1 cellular context compared by ENCODE assay signal in the genomic region with DNA sequence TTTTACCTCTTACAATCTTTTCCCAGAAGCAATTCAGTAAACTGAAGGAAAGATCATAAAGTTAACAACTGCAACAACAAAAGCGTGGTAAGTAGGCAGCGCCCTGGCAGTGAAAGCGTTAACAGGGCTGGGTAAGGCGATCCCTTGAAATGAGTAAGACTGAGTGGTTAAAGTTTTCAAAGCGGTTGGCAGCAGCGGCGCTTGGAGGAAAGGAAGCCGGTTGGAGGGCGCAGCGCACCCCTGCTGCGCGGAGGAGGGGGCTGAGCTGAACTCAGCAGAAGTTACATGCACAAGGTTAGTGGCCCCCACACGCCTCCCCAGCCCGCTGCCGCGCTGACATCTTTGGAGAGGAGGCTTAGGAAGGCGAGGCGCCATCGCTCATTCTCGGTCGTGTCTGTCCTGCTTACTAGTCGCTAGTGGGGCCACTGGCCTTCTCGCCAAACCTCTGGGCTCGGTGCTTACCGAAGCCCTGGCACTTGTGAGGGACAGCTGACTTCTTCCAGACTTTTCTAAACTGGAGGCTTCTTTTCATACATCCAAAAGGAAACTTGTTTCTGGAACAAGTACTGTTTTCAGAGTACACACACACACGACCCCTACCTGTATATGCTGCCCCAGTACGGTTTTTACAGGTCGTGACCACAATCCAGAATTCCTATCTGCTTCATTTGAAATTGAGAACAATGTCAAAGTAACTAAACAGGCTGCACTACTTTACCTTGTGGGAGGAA.
TF ChIP-seq lines count a peak whose summit lies in the region.

Gene SH3RF2, plus strand, starts transcription at position 178 of the 731 bp plus-strand sequence. CDS start 1,351 bp downstream, outside the sequence.

TF ChIP-seq in HepG2, 621 proteins besides CTCF, POLR2A, EP300 and RAD21 (continued from another document and continues in another):
- TF ChIP-seq MLX (CRISPR knock-in tag; IDR thresholded peaks at IDR 0.05) (peak; percentile 32; the same call in 1 of the 2 replicates), ZSCAN20 (CRISPR knock-in tag; IDR thresholded peaks at IDR 0.05; ENCODE audit: borderline replicate concordance) (peak; percentile 31; the same call in 1 of the 2 replicates), MEF2D (CRISPR knock-in tag; IDR thresholded peaks at IDR 0.05) (peak; percentile 61; the same call in 1 of the 2 replicates), FOSL2 (CRISPR knock-in tag; IDR thresholded peaks at IDR 0.05) (peak; percentile 81), POLR2AphosphoS5 (IDR thresholded peaks at IDR 0.05; ENCODE audit: low read depth, low read length) (peak; percentile 39), ZNF556 (CRISPR knock-in tag; IDR thresholded peaks at IDR 0.05; ENCODE audit: borderline replicate concordance) (peak; percentile 65; the same call in 1 of the 2 replicates), NR2F6 (IDR thresholded peaks at IDR 0.05) (peak; percentile 9; the same call in 1 of the 2 replicates), NR2F6 (CRISPR knock-in tag; IDR thresholded peaks at IDR 0.05) (peak; percentile 29; the same call in 1 of the 2 replicates), NONO (IDR thresholded peaks at IDR 0.05) (no peak), NONO (CRISPR knock-in tag; conservative IDR thresholded peaks at IDR 0.05) (0 out of 2 replicates have a peak, but pooled peaks have one; percentile 32), GPN1 (CRISPR knock-in tag; IDR thresholded peaks at IDR 0.05; ENCODE audit: borderline replicate concordance) (no peak), POLR2G (IDR thresholded peaks at IDR 0.05; ENCODE audit: low read depth, low read length) (peak; percentile 80), MTA3 (CRISPR knock-in tag; IDR thresholded peaks at IDR 0.05) (no peak), SIN3B (IDR thresholded peaks at IDR 0.05; ENCODE audit: low read length) (no peak), ZBTB38 (CRISPR knock-in tag; IDR thresholded peaks at IDR 0.05) (peak; percentile 54; the same call in 1 of the 2 replicates), ZNF430 (CRISPR knock-in tag; IDR thresholded peaks at IDR 0.05) (no peak), MBNL3 (CRISPR knock-in tag; conservative IDR thresholded peaks at IDR 0.05) (no peak), ZNF260 (CRISPR knock-in tag; IDR thresholded peaks at IDR 0.05; ENCODE audit: borderline replicate concordance, low read depth) (no peak), ARHGAP35 (CRISPR knock-in tag; IDR thresholded peaks at IDR 0.05; ENCODE audit: borderline replicate concordance) (peak; percentile 31; the same call in 1 of the 2 replicates), TCF7 (IDR thresholded peaks at IDR 0.05; ENCODE audit: low read depth) (no peak), PHF20 (CRISPR knock-in tag; IDR thresholded peaks at IDR 0.05) (peak; percentile 31; the same call in 1 of the 2 replicates), KAT7 (CRISPR knock-in tag; IDR thresholded peaks at IDR 0.05; ENCODE audit: borderline replicate concordance) (peak; percentile 70; the same call in 1 of the 2 replicates), THAP11 (CRISPR knock-in tag; IDR thresholded peaks at IDR 0.05) (peak; percentile 54), ZBTB42 (CRISPR knock-in tag; IDR thresholded peaks at IDR 0.05) (0 out of 2 replicates have a peak, but pooled peaks have one; percentile 45), ZBTB33 (CRISPR knock-in tag; IDR thresholded peaks at IDR 0.05) (no peak), NFKB2 (CRISPR knock-in tag; IDR thresholded peaks at IDR 0.05; ENCODE audit: borderline replicate concordance) (no peak; the same call in 1 of the 2 replicates), HDAC2 (CRISPR knock-in tag; IDR thresholded peaks at IDR 0.05) (peak; percentile 82; the same call in 1 of the 2 replicates), KDM4B (CRISPR knock-in tag; IDR thresholded peaks at IDR 0.05) (peak; percentile 57; the same call in 1 of the 2 replicates), HNRNPUL1 (IDR thresholded peaks at IDR 0.05; ENCODE audit: low read depth, low read length) (no peak), ZNF781 (CRISPR knock-in tag; IDR thresholded peaks at IDR 0.05; ENCODE audit: borderline replicate concordance, not compliant biosample characterization) (peak; percentile 78), ZNF83 (CRISPR knock-in tag; IDR thresholded peaks at IDR 0.05; ENCODE audit: borderline replicate concordance) (0 out of 2 replicates have a peak, but pooled peaks have one; percentile 83), HMGA1 (CRISPR knock-in tag; conservative IDR thresholded peaks at IDR 0.05) (no peak), NFE2L1 (CRISPR knock-in tag; IDR thresholded peaks at IDR 0.05; ENCODE audit: borderline replicate concordance) (no peak), ZNF20 (CRISPR knock-in tag; IDR thresholded peaks at IDR 0.05) (no peak), ZNF441 (CRISPR knock-in tag; IDR thresholded peaks at IDR 0.05; ENCODE audit: borderline replicate concordance) (no peak), ZIK1 (CRISPR knock-in tag; IDR thresholded peaks at IDR 0.05; ENCODE audit: borderline replicate concordance, low read depth) (no peak), KDM5B (CRISPR knock-in tag; IDR thresholded peaks at IDR 0.05; ENCODE audit: borderline replicate concordance) (peak; percentile 38; the same call in 1 of the 2 replicates), SMARCE1 (IDR thresholded peaks at IDR 0.05; ENCODE audit: borderline replicate concordance) (no peak), HNF4A (CRISPR knock-in tag; IDR thresholded peaks at IDR 0.05) (0 out of 2 replicates have a peak, but pooled peaks have one; percentile 20), ZNF850 (CRISPR knock-in tag; conservative IDR thresholded peaks at IDR 0.05) (0 out of 2 replicates have a peak, but pooled peaks have one; percentile 61), ZFY (CRISPR knock-in tag; IDR thresholded peaks at IDR 0.05) (0 out of 2 replicates have a peak, but pooled peaks have one; percentile 39), NCOA5 (CRISPR knock-in tag; IDR thresholded peaks at IDR 0.05) (no peak), KLF16 (CRISPR knock-in tag; IDR thresholded peaks at IDR 0.05) (peak in 1 of 2 experiments; percentile 57; a peak in 1 of 4 replicates), DMAP1 (CRISPR knock-in tag; IDR thresholded peaks at IDR 0.05) (peak; percentile 36; the same call in 1 of the 2 replicates)
- TF ChIP-seq, protein P1, sequence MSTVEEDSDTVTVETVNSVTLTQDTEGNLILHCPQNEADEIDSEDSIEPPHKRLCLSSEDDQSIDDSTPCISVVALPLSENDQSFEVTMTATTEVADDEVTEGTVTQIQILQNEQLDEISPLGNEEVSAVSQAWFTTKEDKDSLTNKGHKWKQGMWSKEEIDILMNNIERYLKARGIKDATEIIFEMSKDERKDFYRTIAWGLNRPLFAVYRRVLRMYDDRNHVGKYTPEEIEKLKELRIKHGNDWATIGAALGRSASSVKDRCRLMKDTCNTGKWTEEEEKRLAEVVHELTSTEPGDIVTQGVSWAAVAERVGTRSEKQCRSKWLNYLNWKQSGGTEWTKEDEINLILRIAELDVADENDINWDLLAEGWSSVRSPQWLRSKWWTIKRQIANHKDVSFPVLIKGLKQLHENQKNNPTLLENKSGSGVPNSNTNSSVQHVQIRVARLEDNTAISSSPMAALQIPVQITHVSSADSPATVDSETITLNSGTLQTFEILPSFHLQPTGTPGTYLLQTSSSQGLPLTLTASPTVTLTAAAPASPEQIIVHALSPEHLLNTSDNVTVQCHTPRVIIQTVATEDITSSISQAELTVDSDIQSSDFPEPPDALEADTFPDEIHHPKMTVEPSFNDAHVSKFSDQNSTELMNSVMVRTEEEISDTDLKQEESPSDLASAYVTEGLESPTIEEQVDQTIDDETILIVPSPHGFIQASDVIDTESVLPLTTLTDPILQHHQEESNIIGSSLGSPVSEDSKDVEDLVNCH (CRISPR knock-in tag; IDR thresholded peaks at IDR 0.05), result no peak
- TF ChIP-seq, protein P2, sequence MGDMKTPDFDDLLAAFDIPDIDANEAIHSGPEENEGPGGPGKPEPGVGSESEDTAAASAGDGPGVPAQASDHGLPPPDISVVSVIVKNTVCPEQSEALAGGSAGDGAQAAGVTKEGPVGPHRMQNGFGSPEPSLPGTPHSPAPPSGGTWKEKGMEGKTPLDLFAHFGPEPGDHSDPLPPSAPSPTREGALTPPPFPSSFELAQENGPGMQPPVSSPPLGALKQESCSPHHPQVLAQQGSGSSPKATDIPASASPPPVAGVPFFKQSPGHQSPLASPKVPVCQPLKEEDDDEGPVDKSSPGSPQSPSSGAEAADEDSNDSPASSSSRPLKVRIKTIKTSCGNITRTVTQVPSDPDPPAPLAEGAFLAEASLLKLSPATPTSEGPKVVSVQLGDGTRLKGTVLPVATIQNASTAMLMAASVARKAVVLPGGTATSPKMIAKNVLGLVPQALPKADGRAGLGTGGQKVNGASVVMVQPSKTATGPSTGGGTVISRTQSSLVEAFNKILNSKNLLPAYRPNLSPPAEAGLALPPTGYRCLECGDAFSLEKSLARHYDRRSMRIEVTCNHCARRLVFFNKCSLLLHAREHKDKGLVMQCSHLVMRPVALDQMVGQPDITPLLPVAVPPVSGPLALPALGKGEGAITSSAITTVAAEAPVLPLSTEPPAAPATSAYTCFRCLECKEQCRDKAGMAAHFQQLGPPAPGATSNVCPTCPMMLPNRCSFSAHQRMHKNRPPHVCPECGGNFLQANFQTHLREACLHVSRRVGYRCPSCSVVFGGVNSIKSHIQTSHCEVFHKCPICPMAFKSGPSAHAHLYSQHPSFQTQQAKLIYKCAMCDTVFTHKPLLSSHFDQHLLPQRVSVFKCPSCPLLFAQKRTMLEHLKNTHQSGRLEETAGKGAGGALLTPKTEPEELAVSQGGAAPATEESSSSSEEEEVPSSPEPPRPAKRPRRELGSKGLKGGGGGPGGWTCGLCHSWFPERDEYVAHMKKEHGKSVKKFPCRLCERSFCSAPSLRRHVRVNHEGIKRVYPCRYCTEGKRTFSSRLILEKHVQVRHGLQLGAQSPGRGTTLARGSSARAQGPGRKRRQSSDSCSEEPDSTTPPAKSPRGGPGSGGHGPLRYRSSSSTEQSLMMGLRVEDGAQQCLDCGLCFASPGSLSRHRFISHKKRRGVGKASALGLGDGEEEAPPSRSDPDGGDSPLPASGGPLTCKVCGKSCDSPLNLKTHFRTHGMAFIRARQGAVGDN (CRISPR knock-in tag; IDR thresholded peaks at IDR 0.05), result peak; percentile 91
- TF ChIP-seq, protein P3, sequence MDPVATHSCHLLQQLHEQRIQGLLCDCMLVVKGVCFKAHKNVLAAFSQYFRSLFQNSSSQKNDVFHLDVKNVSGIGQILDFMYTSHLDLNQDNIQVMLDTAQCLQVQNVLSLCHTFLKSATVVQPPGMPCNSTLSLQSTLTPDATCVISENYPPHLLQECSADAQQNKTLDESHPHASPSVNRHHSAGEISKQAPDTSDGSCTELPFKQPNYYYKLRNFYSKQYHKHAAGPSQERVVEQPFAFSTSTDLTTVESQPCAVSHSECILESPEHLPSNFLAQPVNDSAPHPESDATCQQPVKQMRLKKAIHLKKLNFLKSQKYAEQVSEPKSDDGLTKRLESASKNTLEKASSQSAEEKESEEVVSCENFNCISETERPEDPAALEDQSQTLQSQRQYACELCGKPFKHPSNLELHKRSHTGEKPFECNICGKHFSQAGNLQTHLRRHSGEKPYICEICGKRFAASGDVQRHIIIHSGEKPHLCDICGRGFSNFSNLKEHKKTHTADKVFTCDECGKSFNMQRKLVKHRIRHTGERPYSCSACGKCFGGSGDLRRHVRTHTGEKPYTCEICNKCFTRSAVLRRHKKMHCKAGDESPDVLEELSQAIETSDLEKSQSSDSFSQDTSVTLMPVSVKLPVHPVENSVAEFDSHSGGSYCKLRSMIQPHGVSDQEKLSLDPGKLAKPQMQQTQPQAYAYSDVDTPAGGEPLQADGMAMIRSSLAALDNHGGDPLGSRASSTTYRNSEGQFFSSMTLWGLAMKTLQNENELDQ (CRISPR knock-in tag; IDR thresholded peaks at IDR 0.05; ENCODE audit: borderline replicate concordance), result no peak
- TF ChIP-seq, protein P4, sequence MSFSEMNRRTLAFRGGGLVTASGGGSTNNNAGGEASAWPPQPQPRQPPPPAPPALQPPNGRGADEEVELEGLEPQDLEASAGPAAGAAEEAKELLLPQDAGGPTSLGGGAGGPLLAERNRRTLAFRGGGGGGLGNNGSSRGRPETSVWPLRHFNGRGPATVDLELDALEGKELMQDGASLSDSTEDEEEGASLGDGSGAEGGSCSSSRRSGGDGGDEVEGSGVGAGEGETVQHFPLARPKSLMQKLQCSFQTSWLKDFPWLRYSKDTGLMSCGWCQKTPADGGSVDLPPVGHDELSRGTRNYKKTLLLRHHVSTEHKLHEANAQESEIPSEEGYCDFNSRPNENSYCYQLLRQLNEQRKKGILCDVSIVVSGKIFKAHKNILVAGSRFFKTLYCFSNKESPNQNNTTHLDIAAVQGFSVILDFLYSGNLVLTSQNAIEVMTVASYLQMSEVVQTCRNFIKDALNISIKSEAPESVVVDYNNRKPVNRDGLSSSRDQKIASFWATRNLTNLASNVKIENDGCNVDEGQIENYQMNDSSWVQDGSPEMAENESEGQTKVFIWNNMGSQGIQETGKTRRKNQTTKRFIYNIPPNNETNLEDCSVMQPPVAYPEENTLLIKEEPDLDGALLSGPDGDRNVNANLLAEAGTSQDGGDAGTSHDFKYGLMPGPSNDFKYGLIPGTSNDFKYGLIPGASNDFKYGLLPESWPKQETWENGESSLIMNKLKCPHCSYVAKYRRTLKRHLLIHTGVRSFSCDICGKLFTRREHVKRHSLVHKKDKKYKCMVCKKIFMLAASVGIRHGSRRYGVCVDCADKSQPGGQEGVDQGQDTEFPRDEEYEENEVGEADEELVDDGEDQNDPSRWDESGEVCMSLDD (CRISPR knock-in tag; IDR thresholded peaks at IDR 0.05; ENCODE audit: borderline replicate concordance), result no peak
- TF ChIP-seq, protein P5, sequence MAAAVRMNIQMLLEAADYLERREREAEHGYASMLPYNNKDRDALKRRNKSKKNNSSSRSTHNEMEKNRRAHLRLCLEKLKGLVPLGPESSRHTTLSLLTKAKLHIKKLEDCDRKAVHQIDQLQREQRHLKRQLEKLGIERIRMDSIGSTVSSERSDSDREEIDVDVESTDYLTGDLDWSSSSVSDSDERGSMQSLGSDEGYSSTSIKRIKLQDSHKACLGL (CRISPR knock-in tag; IDR thresholded peaks at IDR 0.05), result no peak
- TF ChIP-seq, protein P6, sequence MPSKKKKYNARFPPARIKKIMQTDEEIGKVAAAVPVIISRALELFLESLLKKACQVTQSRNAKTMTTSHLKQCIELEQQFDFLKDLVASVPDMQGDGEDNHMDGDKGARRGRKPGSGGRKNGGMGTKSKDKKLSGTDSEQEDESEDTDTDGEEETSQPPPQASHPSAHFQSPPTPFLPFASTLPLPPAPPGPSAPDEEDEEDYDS (CRISPR knock-in tag; IDR thresholded peaks at IDR 0.05), result peak; percentile 54; the same call in 1 of the 2 replicates
